Comparison of ENCODE assay signal across 17 cellular contexts in genomic region chr20:24109008-24109407, GRCh38.
DNase-seq lines count a peak whose midpoint lies in the region; ATAC-seq lines count a peak whose summit lies in the region.
"Had no signal": no experiment of that assay in that cellular context is flagged by ENCODE, and none has a peak within 500 bp of the region (broad histone marks: within the 10 kb centered on the region; RNA-seq: fewer than 3 reads in every experiment).

No MANE protein-coding gene starts in this region.

- peak overlapping the region; percentile 62 for H3K23ac ChIP-seq in neuronal stem cell (ENCODE audit: low read depth, low read length, poor library complexity)

- no peak overlapping the region for H3K9ac ChIP-seq in neuronal stem cell (ENCODE audit: low read depth, low read length, poor library complexity)

- no peak overlapping the region for H3K4me2 ChIP-seq in neuronal stem cell (ENCODE audit: insufficient read depth, low read length, poor library complexity, severe bottlenecking)

- no peak overlapping the region for H3K4me3 ChIP-seq in neuronal stem cell (ENCODE audit: low read length in 2 of 2)
- H3K4me3 ChIP-seq: adrenal gland, coronary artery, SK-N-MC, vagina had no signal

- H3K9me3 ChIP-seq in neuronal stem cell (replicated peaks in 1 of 2; ENCODE audit: control insufficient read depth in 2 of 2, insufficient read depth in 1 of 2, low read depth in 1 of 2, low read length in 2 of 2) = peaks cover 0 to 2% of the 10 kb centered on the region in 2 donors
- H3K9me3 ChIP-seq: adrenal gland, spleen, vagina had no signal

- no peaks in the 10 kb centered on the region for H3K9me3 Mint-ChIP-seq in activated T-cell treated with anti-CD3 and anti-CD28 coated beads, Interleukin-2, amount 50 U/mL, for 4 hours
- no peaks in the 10 kb centered on the region for H3K9me3 Mint-ChIP-seq in activated CD4-positive, alpha-beta memory T cell treated with anti-CD3 and anti-CD28 coated beads, Interleukin-2, amount 10 ng/mL, durations not matched to agents 7 days and 5 days

- peaks cover 8% of the 10 kb centered on the region for H3K27me3 Mint-ChIP-seq in activated T-cell treated with anti-CD3 and anti-CD28 coated beads, Interleukin-2, amount 50 U/mL, for 4 hours (ENCODE audit: low read depth)
- H3K27me3 Mint-ChIP-seq in activated CD4-positive, alpha-beta memory T cell treated with anti-CD3 and anti-CD28 coated beads, Interleukin-2, amount 10 ng/mL, durations not matched to agents 7 days and 5 days = peaks cover 14% of the 10 kb centered on the region

- DNase-seq in activated T-cell treated with anti-CD3 and anti-CD28 coated beads, Interleukin-2, amount 50 U/mL, for 4 hours = no peak
- DNase-seq in activated T-cell treated with anti-CD3 and anti-CD28 coated beads for 4 hours (no peak), neuronal stem cell (ENCODE audit: low spot score) (no peak), NCI-H526 treated with DMSO at 0.1 percent for 48 hours (lab: John Stamatoyannopoulos, UW) (no peak), NCI-H748 (lab: John Stamatoyannopoulos, UW; ENCODE audit: unreplicated experiment) (no peak)
- peak; percentile 55 for DNase-seq in activated CD4-positive, alpha-beta memory T cell treated with anti-CD3 and anti-CD28 coated beads, Interleukin-2, amount 10 ng/mL, durations not matched to agents 7 days and 5 days
- DNase-seq: adrenal gland, NCI-H1436 treated with DMSO at 0.1 percent for 48 hours, occipital lobe, spleen had no signal

- no peak overlapping the region for H2BK120ac ChIP-seq in neuronal stem cell (ENCODE audit: low read depth, low read length)

- H3K4me1 Mint-ChIP-seq in activated T-cell treated with anti-CD3 and anti-CD28 coated beads, Interleukin-2, amount 50 U/mL, for 4 hours (ENCODE audit: low read depth) = no peaks in the 10 kb centered on the region
- H3K4me1 Mint-ChIP-seq in activated CD4-positive, alpha-beta memory T cell treated with anti-CD3 and anti-CD28 coated beads, Interleukin-2, amount 10 ng/mL, durations not matched to agents 7 days and 5 days = peaks cover 15% of the 10 kb centered on the region

- no peak overlapping the region for H4K91ac ChIP-seq in neuronal stem cell (ENCODE audit: low read depth, low read length, poor library complexity)

- H3K27me3 ChIP-seq in neuronal stem cell (ENCODE audit: control insufficient read depth in 3 of 3, insufficient read depth in 3 of 3, low read depth in 1 of 3, low read length in 3 of 3) = no peaks in the 10 kb centered on the region
- H3K27me3 ChIP-seq: adrenal gland, vagina had no signal

- CTCF ChIA-PET in activated CD4-positive, alpha-beta memory T cell treated with anti-CD3 and anti-CD28 coated beads, Interleukin-2, amount 10 ng/mL, durations not matched to agents 7 days and 5 days (lab: Charles Lee) = no interaction called here

- no peak overlapping the region for H3K4ac ChIP-seq in neuronal stem cell (ENCODE audit: low read length)

- POLR2A ChIA-PET in activated CD4-positive, alpha-beta memory T cell treated with anti-CD3 and anti-CD28 coated beads, Interleukin-2, amount 10 ng/mL, durations not matched to agents 7 days and 5 days (lab: Charles Lee) = no interaction called here

- no CpG with 5 or more reads among the region's 12 CpGs for WGBS in neuronal stem cell (ENCODE audit: extremely low coverage in 2 of 2, insufficient read length in 2 of 2, insufficient replicate concordance in 1 of 2), 2 donors

- H3K27ac ChIP-seq in neuronal stem cell (replicated peaks; ENCODE audit: low read length) = no peak overlapping the region
- H3K27ac ChIP-seq: adrenal gland, coronary artery, SK-N-MC, vagina had no signal

- no peak overlapping the region for H2AK5ac ChIP-seq in neuronal stem cell (ENCODE audit: low read depth, low read length)

- H4K8ac ChIP-seq in neuronal stem cell (ENCODE audit: low read depth, low read length) = no peak overlapping the region

- no peak overlapping the region for H3K14ac ChIP-seq in neuronal stem cell (ENCODE audit: low read length)

- H3K4me1 ChIP-seq in neuronal stem cell (ENCODE audit: control insufficient read depth in 2 of 2, insufficient read depth in 1 of 2, low read depth in 1 of 2, low read length in 2 of 2) = no peaks in the 10 kb centered on the region
- H3K4me1 ChIP-seq: adrenal gland, spleen, vagina had no signal

- no peaks in the 10 kb centered on the region for H3K36me3 Mint-ChIP-seq in activated T-cell treated with anti-CD3 and anti-CD28 coated beads, Interleukin-2, amount 50 U/mL, for 4 hours (ENCODE audit: insufficient read depth)
- no peaks in the 10 kb centered on the region for H3K36me3 Mint-ChIP-seq in activated CD4-positive, alpha-beta memory T cell treated with anti-CD3 and anti-CD28 coated beads, Interleukin-2, amount 10 ng/mL, durations not matched to agents 7 days and 5 days (ENCODE audit: low read depth)

- H2BK12ac ChIP-seq in neuronal stem cell (ENCODE audit: low read length) = no peak overlapping the region

- no peaks in the 10 kb centered on the region for H3K36me3 ChIP-seq in neuronal stem cell (replicated peaks in 1 of 2; ENCODE audit: control insufficient read depth in 2 of 2, insufficient read depth in 2 of 2, low read length in 2 of 2)
- H3K36me3 ChIP-seq: adrenal gland, spleen, vagina had no signal

- peak overlapping the region; percentile 72 for H3K27ac Mint-ChIP-seq in activated CD4-positive, alpha-beta memory T cell treated with anti-CD3 and anti-CD28 coated beads, Interleukin-2, amount 10 ng/mL, durations not matched to agents 7 days and 5 days

- ATAC-seq in activated T-cell treated with anti-CD3 and anti-CD28 coated beads, Interleukin-2, amount 50 U/mL, for 4 hours = peak in 1 of 2 donors; percentile 64
- ATAC-seq in HG03565 (IDR thresholded peaks at IDR 0.05; ENCODE audit: unreplicated experiment) (peak; percentile 58), GM21360 (IDR thresholded peaks at IDR 0.05; ENCODE audit: unreplicated experiment) (no peak)
- ATAC-seq: activated CD4-positive, CD25-positive, alpha-beta regulatory T cell treated with anti-CD3 and anti-CD28 coated beads, Interleukin-2, amount 50 U/mL, for 24 hours; HCT116 had no signal

- peak overlapping the region; percentile 39 for H2AFZ ChIP-seq in neuronal stem cell (ENCODE audit: low read length)

- H3K79me1 ChIP-seq in neuronal stem cell (ENCODE audit: low read depth, low read length) = no peaks in the 10 kb centered on the region

- peak overlapping the region; percentile 29 for H3K4me3 Mint-ChIP-seq in activated T-cell treated with anti-CD3 and anti-CD28 coated beads, Interleukin-2, amount 50 U/mL, for 4 hours
- H3K4me3 Mint-ChIP-seq in activated CD4-positive, alpha-beta memory T cell treated with anti-CD3 and anti-CD28 coated beads, Interleukin-2, amount 10 ng/mL, durations not matched to agents 7 days and 5 days = peak overlapping the region; percentile 64

- no peak overlapping the region for H3K18ac ChIP-seq in neuronal stem cell (ENCODE audit: low read length)

- H2BK5ac ChIP-seq in neuronal stem cell (ENCODE audit: low read length) = no peak overlapping the region

- no peak overlapping the region for H2BK15ac ChIP-seq in neuronal stem cell (ENCODE audit: low read length)
